Comparison of ENCODE assay signal across 8 cellular contexts in genomic region chr12:105420046-105420445, GRCh38.
"Had no signal": no experiment of that assay in that cellular context is flagged by ENCODE, and none has a peak within 500 bp of the region (broad histone marks: within the 10 kb centered on the region; RNA-seq: fewer than 3 reads in every experiment).

No MANE protein-coding gene starts in this region.

- H3K27me3 Mint-ChIP-seq: activated CD4-positive, alpha-beta memory T cell treated with anti-CD3 and anti-CD28 coated beads for 36 hours had no signal

- H3K4me1 Mint-ChIP-seq: activated CD4-positive, alpha-beta T cell treated with anti-CD3 and anti-CD28 coated beads, Interleukin-2, amount 10 ng/mL, durations not matched to agents 7 days and 5 days; T-cell had no signal

- H3K9me3 Mint-ChIP-seq: activated CD4-positive, alpha-beta memory T cell treated with anti-CD3 and anti-CD28 coated beads for 36 hours; activated CD4-positive, alpha-beta T cell treated with anti-CD3 and anti-CD28 coated beads, Interleukin-2, amount 10 ng/mL, durations not matched to agents 7 days and 5 days; activated naive CD4-positive, alpha-beta T cell treated with anti-CD3 and anti-CD28 coated beads, Interleukin-2, amount 50 U/mL, for 72 hours; activated naive CD8-positive, alpha-beta T cell treated with anti-CD3 and anti-CD28 coated beads, Interleukin-2, amount 50 U/mL, for 24 hours; activated T-cell treated with anti-CD3 and anti-CD28 coated beads, Interleukin-2, amount 50 U/mL, for 4 hours; T-cell had no signal

- H3K27ac ChIP-seq: VCaP had no signal

- H3K36me3 Mint-ChIP-seq: activated CD4-positive, alpha-beta memory T cell treated with anti-CD3 and anti-CD28 coated beads for 36 hours; activated naive CD4-positive, alpha-beta T cell treated with anti-CD3 and anti-CD28 coated beads, Interleukin-2, amount 50 U/mL, for 72 hours; T-cell had no signal

- H3K27ac Mint-ChIP-seq: activated CD4-positive, alpha-beta memory T cell treated with anti-CD3 and anti-CD28 coated beads for 36 hours; activated CD4-positive, alpha-beta T cell treated with anti-CD3 and anti-CD28 coated beads, Interleukin-2, amount 10 ng/mL, durations not matched to agents 7 days and 5 days; activated naive CD4-positive, alpha-beta T cell treated with anti-CD3 and anti-CD28 coated beads, Interleukin-2, amount 50 U/mL, for 72 hours; activated naive CD8-positive, alpha-beta T cell treated with anti-CD3 and anti-CD28 coated beads, Interleukin-2, amount 50 U/mL, for 24 hours; T-cell had no signal

- H3K4me3 Mint-ChIP-seq: activated CD4-positive, alpha-beta memory T cell treated with anti-CD3 and anti-CD28 coated beads for 36 hours; activated CD4-positive, alpha-beta T cell treated with anti-CD3 and anti-CD28 coated beads, Interleukin-2, amount 10 ng/mL, durations not matched to agents 7 days and 5 days; activated naive CD8-positive, alpha-beta T cell treated with anti-CD3 and anti-CD28 coated beads, Interleukin-2, amount 50 U/mL, for 24 hours; activated T-cell treated with anti-CD3 and anti-CD28 coated beads, Interleukin-2, amount 50 U/mL, for 4 hours; T-cell had no signal

- H3K4me3 ChIP-seq: K562 had no signal
